Comparison of ENCODE assay signal across 8 cellular contexts in genomic region chr2:113894156-113894743, GRCh38. TPM values are rescaled to one million over a fixed set of nuclear protein-coding genes. Genes with fewer than 3 reads are reported as not detected.
DNase-seq lines count a peak whose midpoint lies in the region; TF ChIP-seq lines count a peak whose summit lies in the region.

No MANE protein-coding gene starts in this region.

- TF ChIP-seq CTCF in cardiac fibroblast (IDR thresholded peaks at IDR 0.05; ENCODE audit: low read depth, low read length) = no peak

- DNase-seq in Daoy (ENCODE audit: low read depth) = peak; percentile 38
- DNase-seq in NCI-H226 = peak; percentile 87
- DNase-seq in cardiac fibroblast (ENCODE audit: low read depth in 2 of 2) = peak; percentile 93 to 97
- peak; percentile 69 for DNase-seq in non-pigmented ciliary epithelial cell (ENCODE audit: low read depth)
- no peak for DNase-seq in NCI-H345 treated with DMSO at 0.1 percent for 48 hours (lab: John Stamatoyannopoulos, UW; ENCODE audit: unreplicated experiment)
- no peak for DNase-seq in NCI-H1417 treated with DMSO at 0.1 percent for 48 hours (lab: John Stamatoyannopoulos, UW)
- no peak for DNase-seq in stimulated activated CD4-positive, alpha-beta T cell treated with anti-CD3 and anti-CD28 coated beads, Interleukin-4, amount 100 ng/mL, for 24 hours
- no peak for DNase-seq in NCI-H510A treated with DMSO at 0.1 percent for 48 hours (lab: John Stamatoyannopoulos, UW)

- H3K4me3 ChIP-seq in cardiac fibroblast (replicated peaks in 1 of 2; ENCODE audit: low read depth in 2 of 2, low read length in 2 of 2) = peak overlapping the region in 1 of 2 donors; percentile 6

RNA-seq across cellular contexts. Expression of gene ACTR3, which starts 4.4 kb away (rescaled TPM):
- total RNA-seq in Daoy (2014; rRNA removed; shearing (Covaris generic)) = 409 and 433 TPM in 2 replicates

Comparison
In these comparisons a context has a peak if more than half of its experiments do, and no peak if none do; other contexts are left out.
1. DNase-seq: peak in Daoy (single experiment), NCI-H226 (single experiment), cardiac fibroblast (2 of 2) and non-pigmented ciliary epithelial cell (single experiment); none in NCI-H345 treated with DMSO at 0.1 percent for 48 hours (single experiment), NCI-H1417 treated with DMSO at 0.1 percent for 48 hours (single experiment), stimulated activated CD4-positive, alpha-beta T cell treated with anti-CD3 and anti-CD28 coated beads, Interleukin-4, amount 100 ng/mL, for 24 hours (single experiment) and NCI-H510A treated with DMSO at 0.1 percent for 48 hours (single experiment).